30 cellular contexts compared by ENCODE assay signal in genomic region chr5:15236911-15237508, GRCh38.
DNase-seq lines count a peak whose midpoint lies in the region; ATAC-seq and TF ChIP-seq lines count a peak whose summit lies in the region.
"Had no signal": no experiment of that assay in that cellular context is flagged by ENCODE, and none has a peak within 500 bp of the region (broad histone marks: within the 10 kb centered on the region; RNA-seq: fewer than 3 reads in every experiment).

No MANE protein-coding gene starts in this region.

- peak overlapping the region; percentile 31 for H3K4me3 ChIP-seq in right cardiac atrium (ENCODE audit: low read length)
- peak overlapping the region; percentile 14 for H3K4me3 ChIP-seq in astrocyte of the spinal cord (ENCODE audit: low read depth, low read length)
- H3K4me3 ChIP-seq in aorta (ENCODE audit: low read length in 2 of 2) = peak overlapping the region; percentile 74 to 82
- H3K4me3 ChIP-seq in HAP-1 = no peak overlapping the region
- H3K4me3 ChIP-seq: A549, prostate gland, stomach had no signal

- in situ Hi-C loops in astrocyte of the spinal cord (cut with HindIII; ENCODE audit: low sequenced_read_pairs) = no loop called here
- in situ Hi-C loops in HAP-1 (cut with MboI; ENCODE audit: low sequenced_read_pairs) = no loop called here

- WGBS in right cardiac atrium = 72% methylated on average over 4 of the region's 4 CpGs
- whole genome bisulfite sequencing in aorta, 2 donors = 35 to 49% methylated on average over 4 of the region's 4 CpGs

- H3K27me3 ChIP-seq in right cardiac atrium (ENCODE audit: control insufficient read depth, insufficient read depth) (no peaks in the 10 kb centered on the region), aorta (ENCODE audit: control insufficient read depth in 1 of 2, insufficient read depth in 2 of 2, low read length in 1 of 2) (no peaks in the 10 kb centered on the region), HAP-1 (ENCODE audit: low read depth) (no peaks in the 10 kb centered on the region)
- H3K27me3 ChIP-seq: brain microvascular endothelial cell, neutrophil, stomach had no signal

- H3K36me3 Mint-ChIP-seq in activated naive CD8-positive, alpha-beta T cell treated with anti-CD3 and anti-CD28 coated beads, Interleukin-2, amount 50 U/mL, for 24 hours (ENCODE audit: low read depth) = no peaks in the 10 kb centered on the region
- H3K36me3 Mint-ChIP-seq: naive B cell had no signal

- intact Hi-C loops in right cardiac atrium (cut with DNase I) (no loop called here), left ventricle myocardium superior (cut with micrococcal nuclease) (no loop called here), aorta (cut with DNase I) (no loop called here)

- H3K27me3 Mint-ChIP-seq in activated naive CD8-positive, alpha-beta T cell treated with anti-CD3 and anti-CD28 coated beads, Interleukin-2, amount 50 U/mL, for 24 hours = no peaks in the 10 kb centered on the region
- H3K27me3 Mint-ChIP-seq: B cell, naive B cell had no signal

- no peak overlapping the region for H3K4me3 Mint-ChIP-seq in activated naive CD8-positive, alpha-beta T cell treated with anti-CD3 and anti-CD28 coated beads, Interleukin-2, amount 50 U/mL, for 24 hours
- H3K4me3 Mint-ChIP-seq: activated CD8-positive, alpha-beta T cell treated with anti-CD3 and anti-CD28 coated beads, Interleukin-2, amount 10 ng/mL, durations not matched to agents 7 days and 5 days; B cell; naive B cell had no signal

- no peak overlapping the region for H3K27ac Mint-ChIP-seq in activated naive CD8-positive, alpha-beta T cell treated with anti-CD3 and anti-CD28 coated beads, Interleukin-2, amount 50 U/mL, for 24 hours
- H3K27ac Mint-ChIP-seq: activated CD8-positive, alpha-beta T cell treated with anti-CD3 and anti-CD28 coated beads, Interleukin-2, amount 10 ng/mL, durations not matched to agents 7 days and 5 days; B cell had no signal

- H3K36me3 ChIP-seq in aorta (ENCODE audit: control insufficient read depth in 1 of 2, insufficient read depth in 2 of 2, low read length in 1 of 2) (no peaks in the 10 kb centered on the region), HAP-1 (replicated peaks) (no peaks in the 10 kb centered on the region)
- H3K36me3 ChIP-seq: brain microvascular endothelial cell, neutrophil, prostate gland, stomach had no signal

- H3K9me3 Mint-ChIP-seq in activated naive CD8-positive, alpha-beta T cell treated with anti-CD3 and anti-CD28 coated beads, Interleukin-2, amount 50 U/mL, for 24 hours = peaks cover 28% of the 10 kb centered on the region

- H3K4me1 Mint-ChIP-seq in activated naive CD8-positive, alpha-beta T cell treated with anti-CD3 and anti-CD28 coated beads, Interleukin-2, amount 50 U/mL, for 24 hours = no peaks in the 10 kb centered on the region
- H3K4me1 Mint-ChIP-seq: B cell, naive B cell had no signal

- H3K4me1 ChIP-seq in right cardiac atrium (ENCODE audit: control insufficient read depth, insufficient read depth, low read length) = no peaks in the 10 kb centered on the region
- H3K4me1 ChIP-seq in aorta (ENCODE audit: control insufficient read depth in 1 of 2, insufficient read depth in 2 of 2, low read length in 2 of 2) = no peaks in the 10 kb centered on the region
- no peaks in the 10 kb centered on the region for H3K4me1 ChIP-seq in HAP-1
- H3K4me1 ChIP-seq: A549, prostate gland, stomach had no signal

- DNase-seq in right cardiac atrium (no peak), left ventricle myocardium superior (no peak), astrocyte of the spinal cord (ENCODE audit: low read depth, low spot score) (peak; percentile 15), left lobe of liver (ENCODE audit: low spot score) (no peak), aorta (no peak), HAP-1 (ENCODE audit: low spot score in 2 of 2) (no peak), GM20000 (ENCODE audit: low spot score) (no peak)
- DNase-seq in activated naive CD8-positive, alpha-beta T cell treated with anti-CD3 and anti-CD28 coated beads, Interleukin-2, amount 50 U/mL, for 24 hours = no peak
- DNase-seq: activated CD4-positive, CD25-positive, alpha-beta regulatory T cell treated with anti-CD3 and anti-CD28 coated beads, Interleukin-2, amount 50 U/mL, for 72 hours; activated CD8-positive, alpha-beta T cell treated with anti-CD3 and anti-CD28 coated beads, Interleukin-2, amount 10 ng/mL, durations not matched to agents 7 days and 5 days; activated effector memory CD4-positive, alpha-beta T cell treated with anti-CD3 and anti-CD28 coated beads, Interleukin-2, amount 50 U/mL, for 16 hours; brain microvascular endothelial cell; effector CD4-positive, alpha-beta T cell; foreskin melanocyte; GOT3; left colon; naive B cell; NCI-H1105 treated with DMSO at 0.1 percent for 48 hours; NCI-H2029; NCI-H526 treated with DMSO at 0.1 percent for 48 hours; small intestine; stimulated activated CD4-positive, alpha-beta T cell treated with anti-CD3 and anti-CD28 coated beads, Interleukin-2, amount 100 ng/mL, for 24 hours; stomach; T-helper 1 cell; trophoblast cell had no signal

- ATAC-seq in right cardiac atrium = no peak
- no peak for ATAC-seq in left ventricle myocardium superior
- peak; percentile 80 for ATAC-seq in left lobe of liver
- ATAC-seq in aorta (ENCODE audit: low FRiP score) = no peak
- ATAC-seq in activated naive CD8-positive, alpha-beta T cell treated with anti-CD3 and anti-CD28 coated beads, Interleukin-2, amount 50 U/mL, for 24 hours = no peak
- ATAC-seq: A549; activated CD8-positive, alpha-beta T cell treated with anti-CD3 and anti-CD28 coated beads, Interleukin-2, amount 10 ng/mL, durations not matched to agents 7 days and 5 days; left colon had no signal

- TF ChIP-seq CTCF in astrocyte of the spinal cord (IDR thresholded peaks at IDR 0.05; ENCODE audit: low read depth, low read length) = no peak
- TF ChIP-seq CTCF in GM20000 (IDR thresholded peaks at IDR 0.05; ENCODE audit: extremely low read depth, missing control alignments) = no peak

- no peak overlapping the region for H3K27ac ChIP-seq in right cardiac atrium (ENCODE audit: low read length)
- H3K27ac ChIP-seq in aorta (ENCODE audit: low read depth in 1 of 2, low read length in 2 of 2) = no peak overlapping the region
- H3K27ac ChIP-seq: A549, brain microvascular endothelial cell, epithelial cell of prostate, neutrophil, prostate gland, stomach had no signal

- H3K9me3 ChIP-seq in right cardiac atrium (ENCODE audit: control insufficient read depth, low read length) = peaks cover 2% of the 10 kb centered on the region
- H3K9me3 ChIP-seq in aorta (ENCODE audit: control insufficient read depth, low read length) = no peaks in the 10 kb centered on the region
- H3K9me3 ChIP-seq in HAP-1 = no peaks in the 10 kb centered on the region
- H3K9me3 ChIP-seq: A549, neutrophil, prostate gland had no signal
